ENCODE assay signal across 12 cellular contexts in genomic region chr1:207298666-207299065, GRCh38. TPM values are rescaled to one million over a fixed set of nuclear protein-coding genes. Genes with fewer than 3 reads are reported as not detected.
DNase-seq lines count a peak whose midpoint lies in the region; ATAC-seq and TF ChIP-seq lines count a peak whose summit lies in the region.
"Had no signal": no experiment of that assay in that cellular context is flagged by ENCODE, and none has a peak within 500 bp of the region (broad histone marks: within the 10 kb centered on the region; RNA-seq: fewer than 3 reads in every experiment).

No MANE protein-coding gene starts in this region.

- H3K4me3 ChIP-seq in coronary artery (peak overlapping the region; percentile 10), muscle layer of duodenum (ENCODE audit: low read depth in 1 of 2, low read length in 2 of 2) (no peak overlapping the region)

- peaks cover 16% of the 10 kb centered on the region for H3K4me1 Mint-ChIP-seq in activated CD8-positive, alpha-beta T cell treated with anti-CD3 and anti-CD28 coated beads, Interleukin-2, amount 10 ng/mL, durations not matched to agents 7 days and 5 days (ENCODE audit: low read depth)
- H3K4me1 Mint-ChIP-seq in mesothelial cell of epicardium = peaks cover 7% of the 10 kb centered on the region
- H3K4me1 Mint-ChIP-seq: T-helper 17 cell had no signal

- no peaks in the 10 kb centered on the region for H3K9me3 ChIP-seq in muscle layer of duodenum (ENCODE audit: control insufficient read depth in 1 of 2, low read length in 2 of 2)

- peaks cover 0 to 3% of the 10 kb centered on the region in 2 donors for H3K4me1 ChIP-seq in muscle layer of duodenum (ENCODE audit: control insufficient read depth in 1 of 2, insufficient read depth in 2 of 2, low read length in 2 of 2)

- no peak for ATAC-seq in activated CD8-positive, alpha-beta T cell treated with anti-CD3 and anti-CD28 coated beads, Interleukin-2, amount 10 ng/mL, durations not matched to agents 7 days and 5 days
- ATAC-seq: T-helper 17 cell had no signal

- DNase-seq in DMS53 treated with DMSO at 0.1 percent for 48 hours (lab: John Stamatoyannopoulos, UW; ENCODE audit: unreplicated experiment) (peak; percentile 96), M059J (ENCODE audit: low read depth) (peak; percentile 61), coronary artery (ENCODE audit: low spot score) (no peak), mesothelial cell of epicardium (ENCODE audit: low spot score in 2 of 2, unreplicated experiment in 2 of 2) (no peak)
- no peak for DNase-seq in activated CD4-positive, CD25-positive, alpha-beta regulatory T cell (lab: John Stamatoyannopoulos, UW)
- DNase-seq in activated CD8-positive, alpha-beta T cell treated with anti-CD3 and anti-CD28 coated beads, Interleukin-2, amount 10 ng/mL, durations not matched to agents 7 days and 5 days = no peak
- DNase-seq: cortex of kidney; posterior cingulate gyrus; stimulated activated CD4-positive, alpha-beta T cell treated with anti-CD3 and anti-CD28 coated beads, Interleukin-4, amount 100 ng/mL, for 1 hour; T-helper 17 cell had no signal

- H3K4me3 Mint-ChIP-seq in activated CD8-positive, alpha-beta T cell treated with anti-CD3 and anti-CD28 coated beads, Interleukin-2, amount 10 ng/mL, durations not matched to agents 7 days and 5 days = no peak overlapping the region
- H3K4me3 Mint-ChIP-seq in mesothelial cell of epicardium = no peak overlapping the region
- H3K4me3 Mint-ChIP-seq: activated naive CD4-positive, alpha-beta T cell treated with anti-CD3 and anti-CD28 coated beads, Interleukin-2, amount 50 U/mL, for 24 hours; T-helper 17 cell had no signal

- no peak overlapping the region for H3K27ac ChIP-seq in coronary artery
- H3K27ac ChIP-seq in muscle layer of duodenum (ENCODE audit: low read length) = peak overlapping the region; percentile 34

- CTCF ChIA-PET in activated CD8-positive, alpha-beta T cell treated with anti-CD3 and anti-CD28 coated beads, Interleukin-2, amount 10 ng/mL, durations not matched to agents 7 days and 5 days (lab: Charles Lee) = interaction anchor here (1.5 kb wide), 1 partner anchor 11 kb away, joined by 5 read pairs; no protein-coding TSS in a partner anchor

- peaks cover 9% of the 10 kb centered on the region for H3K9me3 Mint-ChIP-seq in activated CD8-positive, alpha-beta T cell treated with anti-CD3 and anti-CD28 coated beads, Interleukin-2, amount 10 ng/mL, durations not matched to agents 7 days and 5 days (ENCODE audit: insufficient read depth)
- peaks cover 17% of the 10 kb centered on the region for H3K9me3 Mint-ChIP-seq in mesothelial cell of epicardium
- H3K9me3 Mint-ChIP-seq: activated naive CD4-positive, alpha-beta T cell treated with anti-CD3 and anti-CD28 coated beads, Interleukin-2, amount 50 U/mL, for 24 hours had no signal

- POLR2A ChIA-PET in activated CD8-positive, alpha-beta T cell treated with anti-CD3 and anti-CD28 coated beads, Interleukin-2, amount 10 ng/mL, durations not matched to agents 7 days and 5 days (lab: Charles Lee) = no interaction called here

- no peaks in the 10 kb centered on the region for H3K36me3 ChIP-seq in muscle layer of duodenum (ENCODE audit: control insufficient read depth in 1 of 2, insufficient read depth in 2 of 2, low read length in 2 of 2)

- H3K27me3 Mint-ChIP-seq in activated CD8-positive, alpha-beta T cell treated with anti-CD3 and anti-CD28 coated beads, Interleukin-2, amount 10 ng/mL, durations not matched to agents 7 days and 5 days (ENCODE audit: low read depth) = no peaks in the 10 kb centered on the region
- no peaks in the 10 kb centered on the region for H3K27me3 Mint-ChIP-seq in mesothelial cell of epicardium (ENCODE audit: low read depth)
- H3K27me3 Mint-ChIP-seq: activated naive CD4-positive, alpha-beta T cell treated with anti-CD3 and anti-CD28 coated beads, Interleukin-2, amount 50 U/mL, for 24 hours had no signal

- H3K36me3 Mint-ChIP-seq in activated CD8-positive, alpha-beta T cell treated with anti-CD3 and anti-CD28 coated beads, Interleukin-2, amount 10 ng/mL, durations not matched to agents 7 days and 5 days (ENCODE audit: low read depth) = peaks cover 7% of the 10 kb centered on the region
- H3K36me3 Mint-ChIP-seq in mesothelial cell of epicardium = peaks cover 5% of the 10 kb centered on the region

- H3K27me3 ChIP-seq in muscle layer of duodenum (ENCODE audit: low read depth, low read length) = no peaks in the 10 kb centered on the region

- no peak overlapping the region for H3K27ac Mint-ChIP-seq in activated CD8-positive, alpha-beta T cell treated with anti-CD3 and anti-CD28 coated beads, Interleukin-2, amount 10 ng/mL, durations not matched to agents 7 days and 5 days
- no peak overlapping the region for H3K27ac Mint-ChIP-seq in mesothelial cell of epicardium
- H3K27ac Mint-ChIP-seq: activated naive CD4-positive, alpha-beta T cell treated with anti-CD3 and anti-CD28 coated beads, Interleukin-2, amount 50 U/mL, for 24 hours; T-helper 17 cell had no signal

- no peak for TF ChIP-seq CTCF in coronary artery (IDR thresholded peaks at IDR 0.05)
- no peak for TF ChIP-seq CTCF in mesothelial cell of epicardium (IDR thresholded peaks at IDR 0.05; ENCODE audit: unreplicated experiment)

RNA-seq across cellular contexts. Expression of gene CD55, which starts 22.8 kb away (rescaled TPM):
- total RNA-seq in M059J (2014; rRNA removed; shearing (Covaris generic)) = 54.5 and 61.1 TPM in 2 replicates
- total RNA-seq in activated CD8-positive, alpha-beta T cell treated with anti-CD3 and anti-CD28 coated beads, Interleukin-2, amount 10 ng/mL, durations not matched to agents 7 days and 5 days = 10 to 100 TPM; 82.1 to 85.5 TPM
- 35.1 to 37.9 TPM (median 35.3 TPM) in 3 replicates for total RNA-seq in mesothelial cell of epicardium

Comparison
In these comparisons a context has a peak if more than half of its experiments do, and no peak if none do; other contexts are left out.
1. DNase-seq: peak in DMS53 treated with DMSO at 0.1 percent for 48 hours (single experiment) and M059J (single experiment); none in coronary artery (single experiment), activated CD4-positive, CD25-positive, alpha-beta regulatory T cell (0 of 4), activated CD8-positive, alpha-beta T cell treated with anti-CD3 and anti-CD28 coated beads, Interleukin-2, amount 10 ng/mL, durations not matched to agents 7 days and 5 days (single experiment) and mesothelial cell of epicardium (0 of 2).